ENCODE assay signal across 8 cellular contexts in the genomic region with DNA sequence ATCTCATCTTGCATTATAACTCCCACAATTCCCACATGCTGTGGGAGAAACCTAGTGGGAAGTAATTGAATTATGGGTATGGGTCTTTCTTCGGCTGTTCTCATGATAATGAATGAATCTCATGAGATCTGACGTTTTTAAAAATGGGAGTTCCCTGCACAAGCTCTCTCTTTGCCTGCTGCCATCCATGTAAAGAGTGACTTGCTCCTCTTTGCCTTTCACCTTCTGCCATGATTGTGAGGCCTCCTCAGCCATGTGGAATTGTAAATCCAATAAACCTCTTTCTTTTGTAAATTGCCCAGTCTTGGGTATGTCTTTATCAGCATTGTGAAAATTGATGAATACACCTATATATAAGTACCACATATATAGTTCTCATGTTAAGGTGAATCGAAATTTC.
"Had no signal": no experiment of that assay in that cellular context is flagged by ENCODE, and none has a peak within 500 bp of the region (broad histone marks: within the 10 kb centered on the region; RNA-seq: fewer than 3 reads in every experiment).

No MANE protein-coding gene starts in this region.

- ATAC-seq: GM12878 had no signal

- DNase-seq: GDM1, GF-D8 had no signal

- H3K4me3 ChIP-seq: GM12878 had no signal

- FAIRE-seq: G401.6, GM12878, GM12891, GM12892, GM18507, GM19239 had no signal
